1 cellular context compared by ENCODE assay signal in genomic region chr12:91778938-91779400, GRCh38.
TF ChIP-seq lines count a peak whose summit lies in the region.

No MANE protein-coding gene starts in this region.

TF ChIP-seq in HepG2, 621 proteins besides CTCF, POLR2A, EP300 and RAD21 (continued from another document):
- TF ChIP-seq, protein P1, sequence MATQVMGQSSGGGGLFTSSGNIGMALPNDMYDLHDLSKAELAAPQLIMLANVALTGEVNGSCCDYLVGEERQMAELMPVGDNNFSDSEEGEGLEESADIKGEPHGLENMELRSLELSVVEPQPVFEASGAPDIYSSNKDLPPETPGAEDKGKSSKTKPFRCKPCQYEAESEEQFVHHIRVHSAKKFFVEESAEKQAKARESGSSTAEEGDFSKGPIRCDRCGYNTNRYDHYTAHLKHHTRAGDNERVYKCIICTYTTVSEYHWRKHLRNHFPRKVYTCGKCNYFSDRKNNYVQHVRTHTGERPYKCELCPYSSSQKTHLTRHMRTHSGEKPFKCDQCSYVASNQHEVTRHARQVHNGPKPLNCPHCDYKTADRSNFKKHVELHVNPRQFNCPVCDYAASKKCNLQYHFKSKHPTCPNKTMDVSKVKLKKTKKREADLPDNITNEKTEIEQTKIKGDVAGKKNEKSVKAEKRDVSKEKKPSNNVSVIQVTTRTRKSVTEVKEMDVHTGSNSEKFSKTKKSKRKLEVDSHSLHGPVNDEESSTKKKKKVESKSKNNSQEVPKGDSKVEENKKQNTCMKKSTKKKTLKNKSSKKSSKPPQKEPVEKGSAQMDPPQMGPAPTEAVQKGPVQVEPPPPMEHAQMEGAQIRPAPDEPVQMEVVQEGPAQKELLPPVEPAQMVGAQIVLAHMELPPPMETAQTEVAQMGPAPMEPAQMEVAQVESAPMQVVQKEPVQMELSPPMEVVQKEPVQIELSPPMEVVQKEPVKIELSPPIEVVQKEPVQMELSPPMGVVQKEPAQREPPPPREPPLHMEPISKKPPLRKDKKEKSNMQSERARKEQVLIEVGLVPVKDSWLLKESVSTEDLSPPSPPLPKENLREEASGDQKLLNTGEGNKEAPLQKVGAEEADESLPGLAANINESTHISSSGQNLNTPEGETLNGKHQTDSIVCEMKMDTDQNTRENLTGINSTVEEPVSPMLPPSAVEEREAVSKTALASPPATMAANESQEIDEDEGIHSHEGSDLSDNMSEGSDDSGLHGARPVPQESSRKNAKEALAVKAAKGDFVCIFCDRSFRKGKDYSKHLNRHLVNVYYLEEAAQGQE (IDR thresholded peaks at IDR 0.05; ENCODE audit: borderline replicate concordance in 1 of 2, low read depth in 1 of 2, low read length in 2 of 2), result no peak
- TF ChIP-seq CREB1 (IDR thresholded peaks at IDR 0.05) (0 out of 2 replicates have a peak, but pooled peaks have one; percentile 36), CREB1 (CRISPR knock-in tag; IDR thresholded peaks at IDR 0.05) (no peak), SATB2 (CRISPR knock-in tag; IDR thresholded peaks at IDR 0.05) (no peak), CERS6 (CRISPR knock-in tag; IDR thresholded peaks at IDR 0.05) (no peak), CREM (IDR thresholded peaks at IDR 0.05) (no peak), CREM (CRISPR knock-in tag; IDR thresholded peaks at IDR 0.05) (no peak), REPIN1 (CRISPR knock-in tag; IDR thresholded peaks at IDR 0.05; ENCODE audit: borderline replicate concordance, low read depth) (no peak), HOXA9 (CRISPR knock-in tag; IDR thresholded peaks at IDR 0.05; ENCODE audit: borderline replicate concordance) (no peak), ZNF800 (CRISPR knock-in tag; IDR thresholded peaks at IDR 0.05) (no peak), ZNF143 (CRISPR knock-in tag; IDR thresholded peaks at IDR 0.05) (no peak), ZNF605 (CRISPR knock-in tag; IDR thresholded peaks at IDR 0.05) (no peak), NR2F6 (IDR thresholded peaks at IDR 0.05) (no peak), NR2F6 (CRISPR knock-in tag; IDR thresholded peaks at IDR 0.05) (no peak), MAFK (conservative IDR thresholded peaks at IDR 0.05 in 1 of 2, IDR thresholded peaks at IDR 0.05 in 1 of 2; ENCODE audit: low read length in 2 of 2) (peak; percentile 99), ZSCAN25 (CRISPR knock-in tag; IDR thresholded peaks at IDR 0.05) (no peak), SMYD3 (CRISPR knock-in tag; IDR thresholded peaks at IDR 0.05) (no peak), SP1 (IDR thresholded peaks at IDR 0.05) (no peak), SP1 (CRISPR knock-in tag; IDR thresholded peaks at IDR 0.05) (no peak), IRX3 (CRISPR knock-in tag; IDR thresholded peaks at IDR 0.05; ENCODE audit: borderline replicate concordance, low read depth) (no peak), ZNF703 (CRISPR knock-in tag; IDR thresholded peaks at IDR 0.05; ENCODE audit: borderline replicate concordance) (no peak), MAFF (IDR thresholded peaks at IDR 0.05; ENCODE audit: low read depth, low read length) (peak; percentile 99), GMEB1 (CRISPR knock-in tag; IDR thresholded peaks at IDR 0.05; ENCODE audit: borderline replicate concordance) (no peak), DDIT3 (CRISPR knock-in tag; IDR thresholded peaks at IDR 0.05) (no peak), MLX (CRISPR knock-in tag; IDR thresholded peaks at IDR 0.05) (no peak), NPAS2 (CRISPR knock-in tag; IDR thresholded peaks at IDR 0.05; ENCODE audit: borderline replicate concordance) (no peak), TCF7L2 (IDR thresholded peaks at IDR 0.05; ENCODE audit: low read depth, low read length) (no peak), PHF21A (CRISPR knock-in tag; IDR thresholded peaks at IDR 0.05) (no peak), NR2F1 (CRISPR knock-in tag; IDR thresholded peaks at IDR 0.05) (peak in 1 of 2 experiments; percentile 65; a peak in 2 of 4 replicates), GFI1 (CRISPR knock-in tag; IDR thresholded peaks at IDR 0.05; ENCODE audit: borderline replicate concordance) (no peak), TOPORS (CRISPR knock-in tag; IDR thresholded peaks at IDR 0.05) (no peak), ZSCAN31 (CRISPR knock-in tag; IDR thresholded peaks at IDR 0.05; ENCODE audit: low read depth) (no peak), EZH2 (conservative IDR thresholded peaks at IDR 0.05; ENCODE audit: low read depth, low read length) (no peak), ZNF329 (CRISPR knock-in tag; IDR thresholded peaks at IDR 0.05; ENCODE audit: low read depth) (no peak), ZFP91 (CRISPR knock-in tag; IDR thresholded peaks at IDR 0.05; ENCODE audit: borderline replicate concordance) (no peak), SMAD1 (CRISPR knock-in tag; IDR thresholded peaks at IDR 0.05; ENCODE audit: borderline replicate concordance, low read depth) (no peak), FOSL2 (CRISPR knock-in tag; IDR thresholded peaks at IDR 0.05) (peak; percentile 71), RARA (CRISPR knock-in tag; IDR thresholded peaks at IDR 0.05) (peak; percentile 40; the same call in 1 of the 2 replicates), ZFP1 (CRISPR knock-in tag; IDR thresholded peaks at IDR 0.05) (no peak)
- TF ChIP-seq, protein P2, sequence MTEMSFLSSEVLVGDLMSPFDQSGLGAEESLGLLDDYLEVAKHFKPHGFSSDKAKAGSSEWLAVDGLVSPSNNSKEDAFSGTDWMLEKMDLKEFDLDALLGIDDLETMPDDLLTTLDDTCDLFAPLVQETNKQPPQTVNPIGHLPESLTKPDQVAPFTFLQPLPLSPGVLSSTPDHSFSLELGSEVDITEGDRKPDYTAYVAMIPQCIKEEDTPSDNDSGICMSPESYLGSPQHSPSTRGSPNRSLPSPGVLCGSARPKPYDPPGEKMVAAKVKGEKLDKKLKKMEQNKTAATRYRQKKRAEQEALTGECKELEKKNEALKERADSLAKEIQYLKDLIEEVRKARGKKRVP (CRISPR knock-in tag; IDR thresholded peaks at IDR 0.05), result no peak
- TF ChIP-seq, protein P3, sequence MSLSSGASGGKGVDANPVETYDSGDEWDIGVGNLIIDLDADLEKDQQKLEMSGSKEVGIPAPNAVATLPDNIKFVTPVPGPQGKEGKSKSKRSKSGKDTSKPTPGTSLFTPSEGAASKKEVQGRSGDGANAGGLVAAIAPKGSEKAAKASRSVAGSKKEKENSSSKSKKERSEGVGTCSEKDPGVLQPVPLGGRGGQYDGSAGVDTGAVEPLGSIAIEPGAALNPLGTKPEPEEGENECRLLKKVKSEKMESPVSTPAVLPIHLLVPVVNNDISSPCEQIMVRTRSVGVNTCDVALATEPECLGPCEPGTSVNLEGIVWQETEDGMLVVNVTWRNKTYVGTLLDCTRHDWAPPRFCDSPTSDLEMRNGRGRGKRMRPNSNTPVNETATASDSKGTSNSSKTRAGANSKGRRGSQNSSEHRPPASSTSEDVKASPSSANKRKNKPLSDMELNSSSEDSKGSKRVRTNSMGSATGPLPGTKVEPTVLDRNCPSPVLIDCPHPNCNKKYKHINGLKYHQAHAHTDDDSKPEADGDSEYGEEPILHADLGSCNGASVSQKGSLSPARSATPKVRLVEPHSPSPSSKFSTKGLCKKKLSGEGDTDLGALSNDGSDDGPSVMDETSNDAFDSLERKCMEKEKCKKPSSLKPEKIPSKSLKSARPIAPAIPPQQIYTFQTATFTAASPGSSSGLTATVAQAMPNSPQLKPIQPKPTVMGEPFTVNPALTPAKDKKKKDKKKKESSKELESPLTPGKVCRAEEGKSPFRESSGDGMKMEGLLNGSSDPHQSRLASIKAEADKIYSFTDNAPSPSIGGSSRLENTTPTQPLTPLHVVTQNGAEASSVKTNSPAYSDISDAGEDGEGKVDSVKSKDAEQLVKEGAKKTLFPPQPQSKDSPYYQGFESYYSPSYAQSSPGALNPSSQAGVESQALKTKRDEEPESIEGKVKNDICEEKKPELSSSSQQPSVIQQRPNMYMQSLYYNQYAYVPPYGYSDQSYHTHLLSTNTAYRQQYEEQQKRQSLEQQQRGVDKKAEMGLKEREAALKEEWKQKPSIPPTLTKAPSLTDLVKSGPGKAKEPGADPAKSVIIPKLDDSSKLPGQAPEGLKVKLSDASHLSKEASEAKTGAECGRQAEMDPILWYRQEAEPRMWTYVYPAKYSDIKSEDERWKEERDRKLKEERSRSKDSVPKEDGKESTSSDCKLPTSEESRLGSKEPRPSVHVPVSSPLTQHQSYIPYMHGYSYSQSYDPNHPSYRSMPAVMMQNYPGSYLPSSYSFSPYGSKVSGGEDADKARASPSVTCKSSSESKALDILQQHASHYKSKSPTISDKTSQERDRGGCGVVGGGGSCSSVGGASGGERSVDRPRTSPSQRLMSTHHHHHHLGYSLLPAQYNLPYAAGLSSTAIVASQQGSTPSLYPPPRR (CRISPR knock-in tag; IDR thresholded peaks at IDR 0.05; ENCODE audit: borderline replicate concordance), result no peak
- TF ChIP-seq, protein P4, sequence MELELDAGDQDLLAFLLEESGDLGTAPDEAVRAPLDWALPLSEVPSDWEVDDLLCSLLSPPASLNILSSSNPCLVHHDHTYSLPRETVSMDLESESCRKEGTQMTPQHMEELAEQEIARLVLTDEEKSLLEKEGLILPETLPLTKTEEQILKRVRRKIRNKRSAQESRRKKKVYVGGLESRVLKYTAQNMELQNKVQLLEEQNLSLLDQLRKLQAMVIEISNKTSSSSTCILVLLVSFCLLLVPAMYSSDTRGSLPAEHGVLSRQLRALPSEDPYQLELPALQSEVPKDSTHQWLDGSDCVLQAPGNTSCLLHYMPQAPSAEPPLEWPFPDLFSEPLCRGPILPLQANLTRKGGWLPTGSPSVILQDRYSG (CRISPR knock-in tag; IDR thresholded peaks at IDR 0.05), result no peak
- TF ChIP-seq, protein P5, sequence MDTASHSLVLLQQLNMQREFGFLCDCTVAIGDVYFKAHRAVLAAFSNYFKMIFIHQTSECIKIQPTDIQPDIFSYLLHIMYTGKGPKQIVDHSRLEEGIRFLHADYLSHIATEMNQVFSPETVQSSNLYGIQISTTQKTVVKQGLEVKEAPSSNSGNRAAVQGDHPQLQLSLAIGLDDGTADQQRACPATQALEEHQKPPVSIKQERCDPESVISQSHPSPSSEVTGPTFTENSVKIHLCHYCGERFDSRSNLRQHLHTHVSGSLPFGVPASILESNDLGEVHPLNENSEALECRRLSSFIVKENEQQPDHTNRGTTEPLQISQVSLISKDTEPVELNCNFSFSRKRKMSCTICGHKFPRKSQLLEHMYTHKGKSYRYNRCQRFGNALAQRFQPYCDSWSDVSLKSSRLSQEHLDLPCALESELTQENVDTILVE (CRISPR knock-in tag; IDR thresholded peaks at IDR 0.05), result no peak
- TF ChIP-seq, protein P6, sequence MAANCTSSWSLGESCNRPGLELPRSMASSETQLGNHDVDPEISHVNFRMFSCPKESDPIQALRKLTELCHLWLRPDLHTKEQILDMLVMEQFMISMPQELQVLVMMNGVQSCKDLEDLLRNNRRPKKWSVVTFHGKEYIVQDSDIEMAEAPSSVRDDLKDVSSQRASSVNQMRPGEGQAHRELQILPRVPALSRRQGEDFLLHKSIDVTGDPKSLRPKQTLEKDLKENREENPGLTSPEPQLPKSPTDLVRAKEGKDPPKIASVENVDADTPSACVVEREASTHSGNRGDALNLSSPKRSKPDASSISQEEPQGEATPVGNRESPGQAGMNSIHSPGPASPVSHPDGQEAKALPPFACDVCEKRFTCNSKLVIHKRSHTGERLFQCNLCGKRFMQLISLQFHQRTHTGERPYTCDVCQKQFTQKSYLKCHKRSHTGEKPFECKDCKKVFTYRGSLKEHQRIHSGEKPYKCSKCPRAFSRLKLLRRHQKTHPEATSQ (CRISPR knock-in tag; IDR thresholded peaks at IDR 0.05; ENCODE audit: borderline replicate concordance), result no peak
TF ChIP-seq in HepG2: peak in this region for 6.
